In the genomic region with DNA sequence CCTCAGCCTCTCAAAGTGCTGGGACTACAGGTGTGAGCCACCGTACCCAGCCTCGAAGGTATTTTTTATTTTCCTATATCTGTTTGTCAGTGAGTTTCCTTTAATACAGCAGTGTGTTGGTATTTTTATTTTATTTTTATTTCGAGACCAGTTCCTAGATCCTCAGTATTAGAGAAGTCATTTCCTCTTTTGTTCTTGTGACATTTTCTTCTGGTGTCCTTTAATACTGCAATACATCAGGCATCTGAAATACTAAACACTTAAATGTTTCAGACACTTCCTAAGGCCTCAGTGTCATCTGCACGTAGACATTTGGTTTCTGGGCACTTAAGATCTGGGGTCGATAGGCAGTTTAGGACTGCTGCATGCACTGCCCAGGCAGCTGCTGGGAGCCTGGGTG, we compare ENCODE assay signal across 21 cellular contexts. TPM values are rescaled to one million over a fixed set of nuclear protein-coding genes. Genes with fewer than 3 reads are reported as not detected.
DNase-seq lines count a peak whose midpoint lies in the region; ATAC-seq and TF ChIP-seq lines count a peak whose summit lies in the region.
"Had no signal": no experiment of that assay in that cellular context is flagged by ENCODE, and none has a peak within 500 bp of the region (broad histone marks: within the 10 kb centered on the region; RNA-seq: fewer than 3 reads in every experiment).

No MANE protein-coding gene starts in this region.

- no peak overlapping the region for H3K4me3 ChIP-seq in CD8-positive, alpha-beta T cell (ENCODE audit: low read depth, low read length)
- H3K4me3 ChIP-seq: breast epithelium, coronary artery, heart left ventricle had no signal

- no peak overlapping the region for H3K27ac ChIP-seq in CD8-positive, alpha-beta T cell (ENCODE audit: low read depth, low read length)
- H3K27ac ChIP-seq: breast epithelium, coronary artery, heart left ventricle, VCaP had no signal

- H3K36me3 ChIP-seq in CD8-positive, alpha-beta T cell (ENCODE audit: insufficient read depth, low read length) = no peaks in the 10 kb centered on the region
- H3K36me3 ChIP-seq: breast epithelium had no signal

- H3K36me3 Mint-ChIP-seq in CD8-positive, alpha-beta T cell = peaks cover 24% of the 10 kb centered on the region
- peaks cover 20% of the 10 kb centered on the region for H3K36me3 Mint-ChIP-seq in activated B cell treated with CpG ODN at 0.5 μM for 24 hours (ENCODE audit: low read depth)
- no peaks in the 10 kb centered on the region for H3K36me3 Mint-ChIP-seq in natural killer cell treated with Interleukin-12 subunit alpha and Interleukin-12 subunit beta and Interleukin-15 and Interleukin-18, amount 100 ng/mL, for 72 hours
- H3K36me3 Mint-ChIP-seq: IgD-negative memory B cell had no signal

- CTCF ChIA-PET in CD8-positive, alpha-beta T cell (lab: Charles Lee) = interaction anchor here (1.5 kb wide), 1 partner anchor 61 kb away, joined by 4 read pairs; no protein-coding TSS in a partner anchor
- CTCF ChIA-PET in activated B cell treated with CpG ODN at 0.5 μM for 24 hours (lab: Charles Lee) = no interaction called here

- H3K27me3 Mint-ChIP-seq in CD8-positive, alpha-beta T cell (ENCODE audit: low read depth) = no peaks in the 10 kb centered on the region
- H3K27me3 Mint-ChIP-seq in activated B cell treated with CpG ODN at 0.5 μM for 24 hours = no peaks in the 10 kb centered on the region
- no peaks in the 10 kb centered on the region for H3K27me3 Mint-ChIP-seq in natural killer cell treated with Interleukin-12 subunit alpha and Interleukin-12 subunit beta and Interleukin-15 and Interleukin-18, amount 100 ng/mL, for 72 hours
- H3K27me3 Mint-ChIP-seq: IgD-negative memory B cell had no signal

- TF ChIP-seq CTCF in CD8-positive, alpha-beta T cell (IDR thresholded peaks at IDR 0.05) = no peak
- no peak for TF ChIP-seq CTCF in activated B cell treated with CpG ODN at 0.5 μM for 24 hours (IDR thresholded peaks at IDR 0.05)

- no peaks in the 10 kb centered on the region for H3K27me3 ChIP-seq in CD8-positive, alpha-beta T cell (ENCODE audit: insufficient read depth, low read length)
- H3K27me3 ChIP-seq: breast epithelium, heart left ventricle had no signal

- DNase-seq in CD1c-positive myeloid dendritic cell (ENCODE audit: extremely low spot score) (peak; percentile 26), activated B cell treated with CpG ODN at 0.5 μM for 24 hours (no peak), midbrain (lab: John Stamatoyannopoulos, UW) (no peak), DMS53 (lab: John Stamatoyannopoulos, UW) (no peak), HCEC 1CT (no peak)
- no peak for DNase-seq in CD8-positive, alpha-beta T cell
- DNase-seq in natural killer cell treated with Interleukin-12 subunit alpha and Interleukin-12 subunit beta and Interleukin-15 and Interleukin-18, amount 100 ng/mL, for 72 hours (ENCODE audit: low spot score) = no peak
- DNase-seq: activated CD4-positive, alpha-beta T cell treated with anti-CD3 and anti-CD28 coated beads, Interleukin-2, amount 50 U/mL, for 48 hours; activated T-cell treated with anti-CD3 and anti-CD28 coated beads, Interleukin-2, amount 50 U/mL, for 1 hour; Calu3; heart left ventricle; NCI-H146; NCI-H69; SHP77; stimulated activated CD4-positive, alpha-beta T cell treated with anti-CD3 and anti-CD28 coated beads, Interleukin-4, amount 100 ng/mL, for 24 hours had no signal

- H3K9me3 ChIP-seq in CD8-positive, alpha-beta T cell (ENCODE audit: low read length) = no peaks in the 10 kb centered on the region
- H3K9me3 ChIP-seq: breast epithelium, heart left ventricle had no signal

- H3K4me1 Mint-ChIP-seq in CD8-positive, alpha-beta T cell (ENCODE audit: low read depth) = peaks cover 92% of the 10 kb centered on the region
- H3K4me1 Mint-ChIP-seq in activated B cell treated with CpG ODN at 0.5 μM for 24 hours = peaks cover 81% of the 10 kb centered on the region
- peaks cover 45 to 54% of the 10 kb centered on the region in 2 donors for H3K4me1 Mint-ChIP-seq in natural killer cell treated with Interleukin-12 subunit alpha and Interleukin-12 subunit beta and Interleukin-15 and Interleukin-18, amount 100 ng/mL, for 72 hours (ENCODE audit: low read depth in 2 of 2)

- POLR2A ChIA-PET in CD8-positive, alpha-beta T cell (lab: Charles Lee) = no interaction called here
- POLR2A ChIA-PET in activated B cell treated with CpG ODN at 0.5 μM for 24 hours (lab: Charles Lee) = no interaction called here

- H3K4me1 ChIP-seq in CD8-positive, alpha-beta T cell (ENCODE audit: insufficient read depth, low read length) = peaks cover 63% of the 10 kb centered on the region
- H3K4me1 ChIP-seq: breast epithelium had no signal

- H3K27ac Mint-ChIP-seq in CD8-positive, alpha-beta T cell = peak overlapping the region; percentile 75
- peak overlapping the region; percentile 56 for H3K27ac Mint-ChIP-seq in activated B cell treated with CpG ODN at 0.5 μM for 24 hours
- H3K27ac Mint-ChIP-seq in natural killer cell treated with Interleukin-12 subunit alpha and Interleukin-12 subunit beta and Interleukin-15 and Interleukin-18, amount 100 ng/mL, for 72 hours = peak overlapping the region; percentile 22 to 85
- H3K27ac Mint-ChIP-seq: IgD-negative memory B cell had no signal

- intact Hi-C loops in CD8-positive, alpha-beta T cell (cut with DNase I, micrococcal nuclease) = no loop called here
- intact Hi-C loops in activated B cell treated with CpG ODN at 0.5 μM for 24 hours (cut with micrococcal nuclease) = no loop called here

- H3K9me3 Mint-ChIP-seq in CD8-positive, alpha-beta T cell = no peaks in the 10 kb centered on the region
- H3K9me3 Mint-ChIP-seq in activated B cell treated with CpG ODN at 0.5 μM for 24 hours = no peaks in the 10 kb centered on the region
- no peaks in the 10 kb centered on the region for H3K9me3 Mint-ChIP-seq in natural killer cell treated with Interleukin-12 subunit alpha and Interleukin-12 subunit beta and Interleukin-15 and Interleukin-18, amount 100 ng/mL, for 72 hours
- H3K9me3 Mint-ChIP-seq: IgD-negative memory B cell had no signal

- ATAC-seq in CD8-positive, alpha-beta T cell = no peak
- ATAC-seq in activated B cell treated with CpG ODN at 0.5 μM for 24 hours (ENCODE audit: low read depth) = no peak
- no peak for ATAC-seq in natural killer cell treated with Interleukin-12 subunit alpha and Interleukin-12 subunit beta and Interleukin-15 and Interleukin-18, amount 100 ng/mL, for 72 hours
- no peak for ATAC-seq in HG03521 (IDR thresholded peaks at IDR 0.05; ENCODE audit: unreplicated experiment)
- ATAC-seq: heart left ventricle, left lobe of liver had no signal

- no peak overlapping the region for H3K4me3 Mint-ChIP-seq in CD8-positive, alpha-beta T cell
- no peak overlapping the region for H3K4me3 Mint-ChIP-seq in activated B cell treated with CpG ODN at 0.5 μM for 24 hours
- no peak overlapping the region for H3K4me3 Mint-ChIP-seq in natural killer cell treated with Interleukin-12 subunit alpha and Interleukin-12 subunit beta and Interleukin-15 and Interleukin-18, amount 100 ng/mL, for 72 hours

RNA-seq across cellular contexts. Expression of a gene that starts 22.5 kb away (rescaled TPM):
- 100 to 1,000 TPM; 135 to 142 TPM for total RNA-seq in CD8-positive, alpha-beta T cell
- 116 and 126 TPM in 2 replicates for total RNA-seq in activated B cell treated with CpG ODN at 0.5 μM for 24 hours
- total RNA-seq in natural killer cell treated with Interleukin-12 subunit alpha and Interleukin-12 subunit beta and Interleukin-15 and Interleukin-18, amount 100 ng/mL, for 72 hours = 100 to 1,000 TPM; 171 to 224 TPM
